Comparison of ENCODE assay signal across 11 cellular contexts in genomic region chr2:25159947-25160346, GRCh38. TPM values are rescaled to one million over a fixed set of nuclear protein-coding genes. Genes with fewer than 3 reads are reported as not detected.
DNase-seq lines count a peak whose midpoint lies in the region; ATAC-seq and TF ChIP-seq lines count a peak whose summit lies in the region.
"Had no signal": no experiment of that assay in that cellular context is flagged by ENCODE, and none has a peak within 500 bp of the region (broad histone marks: within the 10 kb centered on the region; RNA-seq: fewer than 3 reads in every experiment).

No MANE protein-coding gene starts in this region.

- H3K27ac ChIP-seq in ascending aorta = no peak overlapping the region

- H3K27ac Mint-ChIP-seq in glutamatergic neuron (ENCODE audit: unreplicated experiment) = peak overlapping the region; percentile 53

- H3K4me1 Mint-ChIP-seq in glutamatergic neuron (ENCODE audit: low read depth, unreplicated experiment) = peaks cover 11% of the 10 kb centered on the region

- H3K4me3 ChIP-seq in ascending aorta = no peak overlapping the region

- peak; percentile 14 for TF ChIP-seq CTCF in glutamatergic neuron (IDR thresholded peaks at IDR 0.05; ENCODE audit: partially characterized antibody, unreplicated experiment)
- no peak for TF ChIP-seq CTCF in ascending aorta (IDR thresholded peaks at IDR 0.05)

- ATAC-seq in HG03521 (IDR thresholded peaks at IDR 0.05; ENCODE audit: unreplicated experiment) = no peak
- no peak for ATAC-seq in GM21737 (IDR thresholded peaks at IDR 0.05; ENCODE audit: unreplicated experiment)

- H3K4me1 ChIP-seq in ascending aorta = no peaks in the 10 kb centered on the region

- no peaks in the 10 kb centered on the region for H3K36me3 ChIP-seq in ascending aorta

- H3K27me3 ChIP-seq in ascending aorta = no peaks in the 10 kb centered on the region

- H3K9me3 Mint-ChIP-seq in glutamatergic neuron (ENCODE audit: unreplicated experiment) = peaks cover 9% of the 10 kb centered on the region

- H3K27me3 Mint-ChIP-seq in glutamatergic neuron (ENCODE audit: unreplicated experiment) = peaks cover 9% of the 10 kb centered on the region

- H3K9me3 ChIP-seq in ascending aorta = no peaks in the 10 kb centered on the region

- in situ Hi-C loops in SK-MEL-5 (cut with HindIII; ENCODE audit: low pct_unique_long_range_greater_than_20kb, low sequenced_read_pairs) = no loop called here

- DNase-seq in stimulated activated CD4-positive, alpha-beta T cell treated with anti-CD3 and anti-CD28 coated beads, Interleukin-1b, Interleukin-23, amount 100 ng/mL, for 48 hours = peak; percentile 23
- DNase-seq in stimulated activated CD4-positive, alpha-beta T cell treated with anti-CD3 and anti-CD28 coated beads, Interleukin-12 subunit alpha, Interleukin-12 subunit beta, amount 100 ng/mL, for 4 hours = no peak
- DNase-seq in SK-MEL-5 (ENCODE audit: low read depth, low spot score) (peak; percentile 51), glutamatergic neuron (peak; percentile 59), ascending aorta (ENCODE audit: low spot score in 2 of 2) (no peak), midbrain (lab: John Stamatoyannopoulos, UW) (no peak)
- DNase-seq: DND-41, NCI-H1694 had no signal

- intact Hi-C loops in ascending aorta (cut with DNase I) = no loop called here

- peaks cover 5% of the 10 kb centered on the region for H3K36me3 Mint-ChIP-seq in glutamatergic neuron (ENCODE audit: unreplicated experiment)

- peak overlapping the region; percentile 23 for H3K4me3 Mint-ChIP-seq in glutamatergic neuron (ENCODE audit: unreplicated experiment)

RNA-seq across cellular contexts. Expression of gene POMC, which starts 8.4 kb away (rescaled TPM):
- not detected in 2 replicates for total RNA-seq in SK-MEL-5 (2014; rRNA removed; shearing (Covaris generic))
- polyA plus RNA-seq in SK-MEL-5 (2015; cell fraction: cytosol; rRNA removed) = not detected in 2 replicates
- not detected in 2 replicates for polyA plus RNA-seq in SK-MEL-5 (2015; cell fraction: nucleus; rRNA removed)
- total RNA-seq in glutamatergic neuron (ENCODE audit: unreplicated experiment) (0.29 TPM), ascending aorta (18.6 TPM)
- polyA plus RNA-seq: fibroblast of lung had no signal

Comparison
In these comparisons a context has a peak if more than half of its experiments do, and no peak if none do; other contexts are left out.
1. DNase-seq: peak in stimulated activated CD4-positive, alpha-beta T cell treated with anti-CD3 and anti-CD28 coated beads, Interleukin-1b, Interleukin-23, amount 100 ng/mL, for 48 hours (single experiment), SK-MEL-5 (single experiment) and glutamatergic neuron (single experiment); none in stimulated activated CD4-positive, alpha-beta T cell treated with anti-CD3 and anti-CD28 coated beads, Interleukin-12 subunit alpha, Interleukin-12 subunit beta, amount 100 ng/mL, for 4 hours (single experiment), ascending aorta (0 of 2) and midbrain (single experiment).
2. RNA of gene POMC, which starts 8.4 kb away (total RNA-seq): 18.6 TPM in ascending aorta (single experiment); 0.29 TPM in glutamatergic neuron (single experiment) and not detected in SK-MEL-5; every median in the first group is over 10 times any median in the second.